In genomic region chr5:74875994-74876791, GRCh38 we compare ENCODE assay signal across 28 cellular contexts. TPM values are rescaled to one million over a fixed set of nuclear protein-coding genes. Genes with fewer than 3 reads are reported as not detected.
"Had no signal": no experiment of that assay in that cellular context is flagged by ENCODE, and none has a peak within 500 bp of the region (broad histone marks: within the 10 kb centered on the region; RNA-seq: fewer than 3 reads in every experiment).

No MANE protein-coding gene starts in this region.

- H3K27ac ChIP-seq: ascending aorta, cardiac muscle cell, foreskin keratinocyte, heart right ventricle, left ventricle myocardium inferior, neutrophil, sigmoid colon had no signal

- H3K4me1 Mint-ChIP-seq: activated CD4-positive, alpha-beta T cell treated with anti-CD3 and anti-CD28 coated beads, Interleukin-2, amount 10 ng/mL, durations not matched to agents 24 days and 14 days; activated naive CD4-positive, alpha-beta T cell treated with anti-CD3 and anti-CD28 coated beads, Interleukin-2, amount 10 ng/mL, durations not matched to agents 7 days and 5 days; activated naive CD8-positive, alpha-beta T cell treated with anti-CD3 and anti-CD28 coated beads, Interleukin-2, amount 10 ng/mL, durations not matched to agents 7 days and 5 days; stimulated activated naive B cell treated with anti-CD40 and anti-IgM and Interleukin-4, amounts not matched to agents 10 μg/mL and 1 μg/mL and 100 μg/mL, for 72 hours had no signal

- H3K36me3 ChIP-seq: ascending aorta, cardiac muscle cell, heart right ventricle, left ventricle myocardium inferior, neutrophil, sigmoid colon, tibial nerve had no signal

- ATAC-seq: esophagus mucosa; foreskin keratinocyte; heart right ventricle; naive thymus-derived CD8-positive, alpha-beta T cell; stimulated activated naive B cell treated with anti-CD40 and anti-IgM and Interleukin-4, amounts not matched to agents 10 μg/mL and 1 μg/mL and 100 μg/mL, for 72 hours had no signal

- H3K27me3 Mint-ChIP-seq: activated CD4-positive, alpha-beta memory T cell treated with anti-CD3 and anti-CD28 coated beads for 36 hours; activated naive CD4-positive, alpha-beta T cell treated with anti-CD3 and anti-CD28 coated beads, Interleukin-2, amount 10 ng/mL, durations not matched to agents 7 days and 5 days; activated naive CD8-positive, alpha-beta T cell treated with anti-CD3 and anti-CD28 coated beads, Interleukin-2, amount 10 ng/mL, durations not matched to agents 7 days and 5 days; brain had no signal

- DNase-seq: activated CD4-positive, alpha-beta memory T cell treated with anti-CD3 and anti-CD28 coated beads for 36 hours; activated CD4-positive, alpha-beta T cell treated with anti-CD3 and anti-CD28 coated beads, Interleukin-2, amount 10 ng/mL, durations not matched to agents 24 days and 14 days; activated CD4-positive, CD25-positive, alpha-beta regulatory T cell treated with anti-CD3 and anti-CD28 coated beads, Interleukin-2, amount 50 U/mL, for 72 hours; activated CD8-positive, alpha-beta memory T cell treated with anti-CD3 and anti-CD28 coated beads, Interleukin-2, amount 50 U/mL, for 4 hours; activated gamma-delta T cell; activated naive CD4-positive, alpha-beta T cell treated with anti-CD3 and anti-CD28 coated beads, Interleukin-2, amount 10 ng/mL, durations not matched to agents 7 days and 5 days; activated naive CD8-positive, alpha-beta T cell treated with anti-CD3 and anti-CD28 coated beads, Interleukin-2, amount 10 ng/mL, durations not matched to agents 7 days and 5 days; activated T-cell treated with anti-CD3 and anti-CD28 coated beads, Interleukin-2, amount 50 U/mL, for 1 hour; foreskin keratinocyte; heart right ventricle; kidney glomerular epithelial cell; left ventricle myocardium inferior; naive thymus-derived CD8-positive, alpha-beta T cell; sigmoid colon; stimulated activated CD4-positive, alpha-beta T cell treated with anti-CD3 and anti-CD28 coated beads, Interleukin-1b, Interleukin-23, amount 100 ng/mL, for 48 hours; stimulated activated CD4-positive, alpha-beta T cell treated with anti-CD3 and anti-CD28 coated beads, Interleukin-4, amount 100 ng/mL, for 4 hours; stimulated activated CD8-positive, alpha-beta memory T cell treated with anti-CD3 and anti-CD28 coated beads, Interleukin-4, amount 100 ng/mL, for 48 hours; stimulated activated naive B cell treated with anti-CD40 and anti-IgM and Interleukin-4, amounts not matched to agents 10 μg/mL and 1 μg/mL and 100 μg/mL, for 72 hours; T1000 had no signal

- H3K9me3 ChIP-seq: ascending aorta, heart right ventricle, left ventricle myocardium inferior, neutrophil, sigmoid colon, tibial nerve had no signal

- H3K4me3 ChIP-seq: ascending aorta, cardiac muscle cell, heart right ventricle, left ventricle myocardium inferior, sigmoid colon, smooth muscle cell, tibial nerve had no signal

- H3K9me3 Mint-ChIP-seq: activated CD4-positive, alpha-beta memory T cell treated with anti-CD3 and anti-CD28 coated beads for 36 hours; activated CD4-positive, alpha-beta T cell treated with anti-CD3 and anti-CD28 coated beads, Interleukin-2, amount 10 ng/mL, durations not matched to agents 24 days and 14 days; activated naive CD8-positive, alpha-beta T cell treated with anti-CD3 and anti-CD28 coated beads, Interleukin-2, amount 10 ng/mL, durations not matched to agents 7 days and 5 days; activated T-helper 1 cell treated with anti-CD3 and anti-CD28 coated beads, Interleukin-12 subunit alpha, Interleukin-12 subunit beta, Interleukin-2, Interleukin-4 antibody, amounts not matched to agents 30 ng/mL and 10 ng/mL and 1 ng/mL, durations not matched to agents 14 hours and 24 hours and 36 hours; naive thymus-derived CD8-positive, alpha-beta T cell; stimulated activated naive B cell treated with anti-CD40 and anti-IgM and Interleukin-4, amounts not matched to agents 10 μg/mL and 1 μg/mL and 100 μg/mL, for 72 hours; T-helper 1 cell treated with Interleukin-12 subunit alpha and Interleukin-12 subunit beta and Interleukin-4 antibody, amounts not matched to agents 30 μg/mL and 1 μg/mL, for 36 hours had no signal

- H3K36me3 Mint-ChIP-seq: activated CD4-positive, alpha-beta memory T cell treated with anti-CD3 and anti-CD28 coated beads for 36 hours; activated naive CD4-positive, alpha-beta T cell treated with anti-CD3 and anti-CD28 coated beads, Interleukin-2, amount 10 ng/mL, durations not matched to agents 7 days and 5 days; activated naive CD8-positive, alpha-beta T cell treated with anti-CD3 and anti-CD28 coated beads, Interleukin-2, amount 10 ng/mL, durations not matched to agents 7 days and 5 days; brain; stimulated activated naive B cell treated with anti-CD40 and anti-IgM and Interleukin-4, amounts not matched to agents 10 μg/mL and 1 μg/mL and 100 μg/mL, for 72 hours had no signal

- H3K4me3 Mint-ChIP-seq: activated CD4-positive, alpha-beta memory T cell treated with anti-CD3 and anti-CD28 coated beads for 36 hours; activated CD4-positive, alpha-beta T cell treated with anti-CD3 and anti-CD28 coated beads, Interleukin-2, amount 10 ng/mL, durations not matched to agents 24 days and 14 days; activated naive CD4-positive, alpha-beta T cell treated with anti-CD3 and anti-CD28 coated beads, Interleukin-2, amount 10 ng/mL, durations not matched to agents 7 days and 5 days; activated naive CD8-positive, alpha-beta T cell treated with anti-CD3 and anti-CD28 coated beads, Interleukin-2, amount 10 ng/mL, durations not matched to agents 7 days and 5 days; activated T-helper 1 cell treated with anti-CD3 and anti-CD28 coated beads, Interleukin-12 subunit alpha, Interleukin-12 subunit beta, Interleukin-2, Interleukin-4 antibody, amounts not matched to agents 30 ng/mL and 10 ng/mL and 1 ng/mL, durations not matched to agents 14 hours and 24 hours and 36 hours; brain; naive thymus-derived CD8-positive, alpha-beta T cell; stimulated activated naive B cell treated with anti-CD40 and anti-IgM and Interleukin-4, amounts not matched to agents 10 μg/mL and 1 μg/mL and 100 μg/mL, for 72 hours; T-helper 1 cell treated with Interleukin-12 subunit alpha and Interleukin-12 subunit beta and Interleukin-4 antibody, amounts not matched to agents 30 μg/mL and 1 μg/mL, for 36 hours had no signal

- H3K4me1 ChIP-seq: ascending aorta, foreskin keratinocyte, heart right ventricle, left ventricle myocardium inferior, sigmoid colon had no signal

- H3K4me2 ChIP-seq: smooth muscle cell had no signal

- H3K27me3 ChIP-seq: ascending aorta, cardiac muscle cell, foreskin keratinocyte, sigmoid colon, tibial nerve had no signal

- H3K27ac Mint-ChIP-seq: activated CD4-positive, alpha-beta memory T cell treated with anti-CD3 and anti-CD28 coated beads for 36 hours; activated CD4-positive, alpha-beta T cell treated with anti-CD3 and anti-CD28 coated beads, Interleukin-2, amount 10 ng/mL, durations not matched to agents 24 days and 14 days; activated naive CD4-positive, alpha-beta T cell treated with anti-CD3 and anti-CD28 coated beads, Interleukin-2, amount 10 ng/mL, durations not matched to agents 7 days and 5 days; activated naive CD8-positive, alpha-beta T cell treated with anti-CD3 and anti-CD28 coated beads, Interleukin-2, amount 10 ng/mL, durations not matched to agents 7 days and 5 days; activated T-helper 1 cell treated with anti-CD3 and anti-CD28 coated beads, Interleukin-12 subunit alpha, Interleukin-12 subunit beta, Interleukin-2, Interleukin-4 antibody, amounts not matched to agents 30 ng/mL and 10 ng/mL and 1 ng/mL, durations not matched to agents 14 hours and 24 hours and 36 hours; naive thymus-derived CD8-positive, alpha-beta T cell; stimulated activated naive B cell treated with anti-CD40 and anti-IgM and Interleukin-4, amounts not matched to agents 10 μg/mL and 1 μg/mL and 100 μg/mL, for 72 hours; T-helper 1 cell treated with Interleukin-12 subunit alpha and Interleukin-12 subunit beta and Interleukin-4 antibody, amounts not matched to agents 30 μg/mL and 1 μg/mL, for 36 hours had no signal

RNA-seq across cellular contexts. Expression of gene FAM169A, which starts 10.0 kb away (rescaled TPM):
- total RNA-seq: ascending aorta had no signal
